ENCODE assay signal across 13 cellular contexts in the genomic region with DNA sequence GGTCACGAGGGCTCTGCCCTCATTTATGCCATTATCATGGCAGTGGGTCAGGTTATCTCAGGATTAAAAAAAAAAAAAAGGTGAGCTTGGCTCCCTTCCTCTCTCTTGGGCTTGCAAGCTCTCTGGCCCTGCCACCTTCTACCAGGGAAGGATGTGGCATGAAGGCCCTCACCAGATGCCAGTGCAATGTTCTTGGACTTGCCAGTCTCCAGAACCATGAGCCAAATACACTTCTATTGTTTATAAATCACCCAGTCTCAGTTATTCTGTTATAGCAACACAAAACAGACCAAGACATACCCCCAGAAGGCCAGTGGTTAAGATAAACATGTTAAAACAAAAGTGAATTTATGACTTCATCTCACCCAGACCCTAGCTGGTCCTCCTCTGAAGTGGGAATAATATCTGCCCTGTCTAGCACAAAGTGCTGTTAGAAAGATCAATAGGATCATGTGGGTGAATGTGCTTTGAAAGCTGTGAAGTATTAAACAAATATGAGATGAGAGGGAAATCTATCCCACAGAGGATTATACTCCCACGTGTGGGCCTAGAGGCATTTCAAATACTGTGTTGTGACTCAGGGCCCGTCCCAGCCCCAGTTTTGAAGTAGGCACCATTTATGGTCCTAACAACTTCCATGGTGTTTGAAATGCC.
DNase-seq lines count a peak whose midpoint lies in the region; ATAC-seq and TF ChIP-seq lines count a peak whose summit lies in the region.
"Had no signal": no experiment of that assay in that cellular context is flagged by ENCODE, and none has a peak within 500 bp of the region (broad histone marks: within the 10 kb centered on the region; RNA-seq: fewer than 3 reads in every experiment).

No MANE protein-coding gene starts in this region.

- H3K4me1 ChIP-seq in left ventricle myocardium inferior = peaks cover 93% of the 10 kb centered on the region
- no peaks in the 10 kb centered on the region for H3K4me1 ChIP-seq in uterus

- H3K9me3 ChIP-seq in left ventricle myocardium inferior (replicated peaks) (no peaks in the 10 kb centered on the region), uterus (no peaks in the 10 kb centered on the region)
- H3K9me3 ChIP-seq: prostate gland had no signal

- no peaks in the 10 kb centered on the region for H3K27me3 ChIP-seq in left ventricle myocardium inferior (ENCODE audit: low read depth)
- H3K27me3 ChIP-seq in uterus = no peaks in the 10 kb centered on the region

- TF ChIP-seq CTCF in left ventricle myocardium inferior (IDR thresholded peaks at IDR 0.05; ENCODE audit: borderline replicate concordance) (no peak), uterus (IDR thresholded peaks at IDR 0.05) (no peak), CD14-positive monocyte (IDR thresholded peaks at IDR 0.05) (no peak)

- no peaks in the 10 kb centered on the region for H3K36me3 ChIP-seq in left ventricle myocardium inferior
- H3K36me3 ChIP-seq in uterus = no peaks in the 10 kb centered on the region
- H3K36me3 ChIP-seq: prostate gland had no signal

- H3K27ac ChIP-seq in left ventricle myocardium inferior (replicated peaks) = peak overlapping the region; percentile 97
- H3K27ac ChIP-seq in uterus = peak overlapping the region; percentile 43 to 66
- H3K27ac ChIP-seq: prostate gland had no signal

- H3K27ac Mint-ChIP-seq in activated naive CD8-positive, alpha-beta T cell treated with anti-CD3 and anti-CD28 coated beads, Interleukin-2, amount 50 U/mL, for 24 hours = peak overlapping the region; percentile 73
- no peak overlapping the region for H3K27ac Mint-ChIP-seq in CD14-positive monocyte
- H3K27ac Mint-ChIP-seq: CD8-positive, alpha-beta T cell had no signal

- H3K4me3 Mint-ChIP-seq in activated naive CD8-positive, alpha-beta T cell treated with anti-CD3 and anti-CD28 coated beads, Interleukin-2, amount 50 U/mL, for 24 hours = no peak overlapping the region
- no peak overlapping the region for H3K4me3 Mint-ChIP-seq in CD14-positive monocyte
- H3K4me3 Mint-ChIP-seq: CD8-positive, alpha-beta T cell had no signal

- H3K4me3 ChIP-seq in left ventricle myocardium inferior (no peak overlapping the region), uterus (no peak overlapping the region)
- H3K4me3 ChIP-seq: prostate gland had no signal

- no peaks in the 10 kb centered on the region for H3K36me3 Mint-ChIP-seq in activated naive CD8-positive, alpha-beta T cell treated with anti-CD3 and anti-CD28 coated beads, Interleukin-2, amount 50 U/mL, for 24 hours (ENCODE audit: low read depth)
- peaks cover 2 to 11% of the 10 kb centered on the region in 2 donors for H3K36me3 Mint-ChIP-seq in CD14-positive monocyte
- H3K36me3 Mint-ChIP-seq: CD8-positive, alpha-beta T cell had no signal

- H3K4me1 Mint-ChIP-seq in activated naive CD8-positive, alpha-beta T cell treated with anti-CD3 and anti-CD28 coated beads, Interleukin-2, amount 50 U/mL, for 24 hours = peaks cover 46% of the 10 kb centered on the region
- H3K4me1 Mint-ChIP-seq in CD14-positive monocyte = peaks cover 30% of the 10 kb centered on the region

- H3K9me3 Mint-ChIP-seq in activated naive CD8-positive, alpha-beta T cell treated with anti-CD3 and anti-CD28 coated beads, Interleukin-2, amount 50 U/mL, for 24 hours = no peaks in the 10 kb centered on the region
- H3K9me3 Mint-ChIP-seq in CD14-positive monocyte = peaks cover 0 to 2% (median 0%) of the 10 kb centered on the region in 7 donors
- H3K9me3 Mint-ChIP-seq: CD8-positive, alpha-beta T cell had no signal

- ATAC-seq in left ventricle myocardium superior = no peak
- ATAC-seq in activated naive CD8-positive, alpha-beta T cell treated with anti-CD3 and anti-CD28 coated beads, Interleukin-2, amount 50 U/mL, for 24 hours = no peak
- ATAC-seq: CD8-positive, alpha-beta T cell had no signal

- TF ChIP-seq POLR2A in uterus (IDR thresholded peaks at IDR 0.05) = no peak

- intact Hi-C loops in left ventricle myocardium inferior (cut with micrococcal nuclease) (loop anchor here (5.0 kb wide), 2 partner anchors 183 to 243 kb away; no protein-coding TSS in a partner anchor), left ventricle myocardium superior (cut with micrococcal nuclease) (loop anchor here (5.0 kb wide), 2 partner anchors 178 to 238 kb away; partner anchors contain the start of gene WNK1), uterus (cut with DNase I; ENCODE audit: low total_unique reads) (loop anchor here (5.0 to 10.0 kb wide), 2 partner anchors 178 to 1030 kb away; partner anchors contain the start of gene WNK1), CD14-positive monocyte (cut with micrococcal nuclease) (loop anchor here (5.0 to 10.0 kb wide), 5 partner anchors 48 to 520 kb away; partner anchors contain the start of gene WNK1 (in 2 of the 2))

- H3K27me3 Mint-ChIP-seq in activated naive CD8-positive, alpha-beta T cell treated with anti-CD3 and anti-CD28 coated beads, Interleukin-2, amount 50 U/mL, for 24 hours = no peaks in the 10 kb centered on the region
- peaks cover 0 to 7% (median 0%) of the 10 kb centered on the region in 3 donors for H3K27me3 Mint-ChIP-seq in CD14-positive monocyte (ENCODE audit: low read depth in 3 of 3)

- no peak for DNase-seq in left ventricle myocardium inferior
- DNase-seq in left ventricle myocardium superior = no peak
- DNase-seq in activated naive CD8-positive, alpha-beta T cell treated with anti-CD3 and anti-CD28 coated beads, Interleukin-2, amount 50 U/mL, for 24 hours = no peak
- DNase-seq in kidney glomerular epithelial cell (lab: John Stamatoyannopoulos, UW) = peak; percentile 2
- no peak for DNase-seq in uterus
- DNase-seq in hippocampal formation (lab: John Stamatoyannopoulos, UW) = no peak
- no peak for DNase-seq in CD14-positive monocyte (ENCODE audit: low spot score)
- no peak for DNase-seq in NCI-H2196 treated with DMSO at 0.1 percent for 48 hours (lab: John Stamatoyannopoulos, UW; ENCODE audit: unreplicated experiment)
- DNase-seq: CD8-positive, alpha-beta T cell; effector CD8-positive, alpha-beta T cell; NCI-H526 treated with DMSO at 0.1 percent for 48 hours; T-helper 2 cell had no signal
